ENCODE assay signal across 16 cellular contexts in the genomic region with DNA sequence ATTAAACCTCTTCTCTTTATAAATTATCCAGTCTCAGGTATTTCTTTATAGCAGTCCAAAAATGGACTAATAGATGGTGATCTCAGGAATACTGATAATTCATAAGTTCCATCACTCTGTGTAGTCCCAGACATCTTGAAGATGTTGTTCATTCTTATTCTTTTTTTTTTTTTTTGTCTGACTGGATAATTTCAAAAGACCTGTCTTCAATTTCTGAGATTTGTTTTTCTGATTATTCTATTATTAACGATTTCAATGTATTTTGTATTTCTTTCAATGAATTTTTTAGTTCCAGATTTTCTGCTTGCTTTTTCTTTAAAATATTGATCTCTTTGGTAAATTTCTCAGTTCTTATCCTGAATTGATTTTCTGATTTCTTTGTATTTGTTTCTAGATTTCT. TPM values are rescaled to one million over a fixed set of nuclear protein-coding genes. Genes with fewer than 3 reads are reported as not detected.
DNase-seq lines count a peak whose midpoint lies in the region; ATAC-seq and FAIRE-seq lines count a peak whose summit lies in the region.
"Had no signal": no experiment of that assay in that cellular context is flagged by ENCODE, and none has a peak within 500 bp of the region (broad histone marks: within the 10 kb centered on the region; RNA-seq: fewer than 3 reads in every experiment).

No MANE protein-coding gene starts in this region.

- H3K4me2 ChIP-seq in Karpas-422 (ENCODE audit: low read depth, low read length, poor library complexity, severe bottlenecking) = no peak overlapping the region
- H3K4me2 ChIP-seq: BLaER1 treated with 17β-estradiol and CSF1 and Interleukin-3, amounts not matched to agents 10 nM and 100 nM had no signal

- H3K27ac Mint-ChIP-seq in activated T-cell treated with anti-CD3 and anti-CD28 coated beads, Interleukin-2, amount 50 U/mL, for 72 hours = peak overlapping the region; percentile 9
- H3K27ac Mint-ChIP-seq in activated T-cell treated with anti-CD3 and anti-CD28 coated beads, Interleukin-2, amount 50 U/mL, for 24 hours = no peak overlapping the region
- H3K27ac Mint-ChIP-seq: CD4-positive, CD25-positive, alpha-beta regulatory T cell had no signal

- H3K4me3 Mint-ChIP-seq in activated T-cell treated with anti-CD3 and anti-CD28 coated beads, Interleukin-2, amount 50 U/mL, for 72 hours = no peak overlapping the region
- H3K4me3 Mint-ChIP-seq in activated T-cell treated with anti-CD3 and anti-CD28 coated beads, Interleukin-2, amount 50 U/mL, for 24 hours = no peak overlapping the region

- peaks cover 4% of the 10 kb centered on the region for H3K4me1 ChIP-seq in Karpas-422 (ENCODE audit: low read length)
- H3K4me1 ChIP-seq: BLaER1 treated with 17β-estradiol and CSF1 and Interleukin-3, amounts not matched to agents 10 nM and 100 nM had no signal

- DNase-seq in activated T-cell treated with anti-CD3 and anti-CD28 coated beads, Interleukin-2, amount 50 U/mL, for 72 hours = no peak
- no peak for DNase-seq in activated T-cell treated with anti-CD3 and anti-CD28 coated beads, Interleukin-2, amount 50 U/mL, for 24 hours
- peak; percentile 39 for DNase-seq in Karpas-422
- DNase-seq in NCI-H226 = no peak
- no peak for DNase-seq in NCI-H2171 (lab: John Stamatoyannopoulos, UW)
- DNase-seq: 8988T, ACHN, Calu3, DMS 273 treated with DMSO at 0.1 percent for 48 hours, HCEC 1CT, IMR-90 had no signal

- H3K36me3 ChIP-seq in Karpas-422 (ENCODE audit: insufficient read depth, low read length) = 0 out of 2 replicates have a peak, but pooled peaks cover 3% of the 10 kb centered on the region

- peaks cover 13% of the 10 kb centered on the region for H3K4me1 Mint-ChIP-seq in activated T-cell treated with anti-CD3 and anti-CD28 coated beads, Interleukin-2, amount 50 U/mL, for 72 hours (ENCODE audit: low read depth)
- H3K4me1 Mint-ChIP-seq in activated T-cell treated with anti-CD3 and anti-CD28 coated beads, Interleukin-2, amount 50 U/mL, for 24 hours (ENCODE audit: low read depth) = peaks cover 8% of the 10 kb centered on the region

- H3K79me2 ChIP-seq in Karpas-422 (ENCODE audit: low read length) = no peaks in the 10 kb centered on the region

- no peaks in the 10 kb centered on the region for H4K20me1 ChIP-seq in Karpas-422 (ENCODE audit: insufficient read depth, low read depth, low read length)
- H4K20me1 ChIP-seq: BLaER1 treated with 17β-estradiol and CSF1 and Interleukin-3, amounts not matched to agents 10 nM and 100 nM had no signal

- no peaks in the 10 kb centered on the region for H3K27me3 Mint-ChIP-seq in activated T-cell treated with anti-CD3 and anti-CD28 coated beads, Interleukin-2, amount 50 U/mL, for 72 hours (ENCODE audit: low read depth)
- H3K27me3 Mint-ChIP-seq in activated T-cell treated with anti-CD3 and anti-CD28 coated beads, Interleukin-2, amount 50 U/mL, for 24 hours = no peaks in the 10 kb centered on the region
- H3K27me3 Mint-ChIP-seq: CD4-positive, CD25-positive, alpha-beta regulatory T cell had no signal

- no peak for ATAC-seq in activated T-cell treated with anti-CD3 and anti-CD28 coated beads, Interleukin-2, amount 50 U/mL, for 72 hours (replicated peaks in 1 of 2)
- ATAC-seq: GM12878 had no signal

- H3K9me3 ChIP-seq in Karpas-422 (ENCODE audit: low read length) = peaks cover 31% of the 10 kb centered on the region

- peaks cover 10 to 19% of the 10 kb centered on the region in 2 donors for H3K9me3 Mint-ChIP-seq in activated T-cell treated with anti-CD3 and anti-CD28 coated beads, Interleukin-2, amount 50 U/mL, for 72 hours
- H3K9me3 Mint-ChIP-seq in activated T-cell treated with anti-CD3 and anti-CD28 coated beads, Interleukin-2, amount 50 U/mL, for 24 hours = peaks cover 26% of the 10 kb centered on the region

- H3K36me3 Mint-ChIP-seq in activated T-cell treated with anti-CD3 and anti-CD28 coated beads, Interleukin-2, amount 50 U/mL, for 72 hours (ENCODE audit: insufficient read depth in 2 of 2) = peaks cover 10 to 33% of the 10 kb centered on the region in 2 donors
- peaks cover 28% of the 10 kb centered on the region for H3K36me3 Mint-ChIP-seq in activated T-cell treated with anti-CD3 and anti-CD28 coated beads, Interleukin-2, amount 50 U/mL, for 24 hours (ENCODE audit: low read depth)

- no peaks in the 10 kb centered on the region for H3K9me2 ChIP-seq in Karpas-422 (replicated peaks; ENCODE audit: insufficient read depth, low read length)

- H3K27me3 ChIP-seq in Karpas-422 (ENCODE audit: low read length) = no peaks in the 10 kb centered on the region
- H3K27me3 ChIP-seq: BLaER1 treated with 17β-estradiol and CSF1 and Interleukin-3, amounts not matched to agents 10 nM and 100 nM had no signal

- H2AFZ ChIP-seq in Karpas-422 (ENCODE audit: low read length) = no peak overlapping the region

- H3K9ac ChIP-seq in Karpas-422 (ENCODE audit: low read length) = no peak overlapping the region
- H3K9ac ChIP-seq: BLaER1 treated with 17β-estradiol and CSF1 and Interleukin-3, amounts not matched to agents 10 nM and 100 nM had no signal

- H3K4me3 ChIP-seq in Karpas-422 (ENCODE audit: low read length) = no peak overlapping the region
- H3K4me3 ChIP-seq: BLaER1 treated with 17β-estradiol and CSF1 and Interleukin-3, amounts not matched to agents 10 nM and 100 nM; GM12878 had no signal

- no peak overlapping the region for H3K27ac ChIP-seq in Karpas-422 (ENCODE audit: low read length)
- H3K27ac ChIP-seq: BLaER1 treated with 17β-estradiol and CSF1 and Interleukin-3, amounts not matched to agents 10 nM and 100 nM had no signal

- FAIRE-seq in A204.1 (lab: Jason Lieb, UNC) (peak; percentile 39), colon (lab: Jason Lieb, UNC) (peak; percentile 21)
- FAIRE-seq: GM12878 had no signal

RNA-seq across cellular contexts. Expression of a gene that starts 29.7 kb away (rescaled TPM):
- total RNA-seq in activated T-cell treated with anti-CD3 and anti-CD28 coated beads, Interleukin-2, amount 50 U/mL, for 72 hours = 10 to 100 TPM; 16.2 to 20.2 TPM
- 13.2 and 17.7 TPM in 2 replicates for total RNA-seq in Karpas-422 (2014; rRNA removed; shearing (Covaris generic); ENCODE audit: low replicate concordance)
